Comparison of ENCODE assay signal across 8 cellular contexts in genomic region chr12:56040963-56041578, GRCh38. TPM values are rescaled to one million over a fixed set of nuclear protein-coding genes. Genes with fewer than 3 reads are reported as not detected.
DNase-seq lines count a peak whose midpoint lies in the region; ATAC-seq and TF ChIP-seq lines count a peak whose summit lies in the region.

No MANE protein-coding gene starts in this region.

- peaks cover 24 to 32% of the 10 kb centered on the region in 2 donors for H3K36me3 Mint-ChIP-seq in activated naive CD4-positive, alpha-beta T cell treated with anti-CD3 and anti-CD28 coated beads, Interleukin-2, amount 50 U/mL, for 72 hours

- H4K20me1 ChIP-seq in HCT116 (ENCODE audit: insufficient read depth): peaks cover 14% of the 10 kb centered on the region; the same call in 1 of the 2 replicates

- 86% methylated on average over 14 of the region's 14 CpGs for WGBS in thymus

- CTCF ChIA-PET in HCT116 (lab: Charles Lee): interaction anchor here (0.8 to 1.8 kb wide), 2 partner anchors 11 to 45 kb away, joined by 7 to 13 read pairs; partner anchors contain the start of gene SUOX

- peak overlapping the region; percentile 81 for H3K4me2 ChIP-seq in HCT116 (ENCODE audit: low read length)

- no peak overlapping the region for H2AFZ ChIP-seq in HCT116 (ENCODE audit: low read depth, low read length, poor library complexity, severe bottlenecking)

- H3K4me1 ChIP-seq in HCT116 (ENCODE audit: control insufficient read depth in 1 of 2, insufficient read depth in 2 of 2, low read length in 2 of 2): peaks cover 16 to 32% of the 10 kb centered on the region in 2 experiments
- peaks cover 8% of the 10 kb centered on the region for H3K4me1 ChIP-seq in thymus (ENCODE audit: control insufficient read depth, insufficient read depth, low read length)

- RAD21 ChIA-PET in HCT116 (lab: Charles Lee; ENCODE audit: low non-redundant PET in 1 of 2, low total read pairs in 2 of 2, uncharacterized antibody in 2 of 2, unreplicated experiment in 2 of 2): interaction anchor here in 1 of 2 experiments (1.6 kb wide), 1 partner anchor 45 kb away, joined by 3 read pairs; no protein-coding TSS in a partner anchor

- no peaks in the 10 kb centered on the region for H3K9me3 Mint-ChIP-seq in activated naive CD4-positive, alpha-beta T cell treated with anti-CD3 and anti-CD28 coated beads, Interleukin-2, amount 50 U/mL, for 72 hours

- peaks cover 14 to 31% of the 10 kb centered on the region in 2 experiments; a peak in 3 of 4 replicates for H3K36me3 ChIP-seq in HCT116 (ENCODE audit: control insufficient read depth in 1 of 2, insufficient read depth in 2 of 2, low read length in 2 of 2)
- H3K36me3 ChIP-seq in kidney epithelial cell (ENCODE audit: control insufficient read depth, insufficient read depth, low read length): peaks cover 2% of the 10 kb centered on the region
- peaks cover 22% of the 10 kb centered on the region for H3K36me3 ChIP-seq in thymus (ENCODE audit: control insufficient read depth, insufficient read depth)

- no peak for TF ChIP-seq CTCF in AG09309 (IDR thresholded peaks at IDR 0.05; ENCODE audit: control insufficient read depth, insufficient read depth, low read depth, low read length, missing control alignments)
- no peak for TF ChIP-seq CTCF in HCT116 (IDR thresholded peaks at IDR 0.05 in 2 of 3, conservative IDR thresholded peaks at IDR 0.05 in 1 of 3; ENCODE audit: borderline replicate concordance in 1 of 3, insufficient read depth in 1 of 3, low read depth in 2 of 3, low read length in 2 of 3)
- TF ChIP-seq CTCF in kidney epithelial cell (IDR thresholded peaks at IDR 0.05; ENCODE audit: insufficient read depth, low read length, poor library complexity, severe bottlenecking): no peak

- POLR2A ChIA-PET in HCT116 (lab: Charles Lee): interaction anchor here (0.8 to 1.5 kb wide), 2 partner anchors 45 to 67 kb away, joined by 3 to 4 read pairs; partner anchors contain the start of gene RAB5B

- H3K27me3 ChIP-seq in HCT116 (ENCODE audit: insufficient read depth, low read length) (no peaks in the 10 kb centered on the region), kidney epithelial cell (ENCODE audit: control insufficient read depth, insufficient read depth, low read length) (no peaks in the 10 kb centered on the region), thymus (ENCODE audit: control insufficient read depth, insufficient read depth) (no peaks in the 10 kb centered on the region)

- H3K9ac ChIP-seq in HCT116 (ENCODE audit: low read length): peak overlapping the region; percentile 57

- peak; percentile 59 for ATAC-seq in HCT116
- ATAC-seq in activated naive CD4-positive, alpha-beta T cell treated with anti-CD3 and anti-CD28 coated beads, Interleukin-2, amount 50 U/mL, for 72 hours: peak in 1 of 2 donors; percentile 1

- H3K9me3 ChIP-seq in HCT116 (ENCODE audit: control insufficient read depth in 1 of 2, insufficient read depth in 1 of 2, low read depth in 1 of 2, low read length in 2 of 2): no peaks in the 10 kb centered on the region
- H3K9me3 ChIP-seq in thymus (ENCODE audit: control insufficient read depth): no peaks in the 10 kb centered on the region

- TF ChIP-seq RAD21 in HCT116 (IDR thresholded peaks at IDR 0.05; ENCODE audit: low read depth): no peak

- TSS peak; percentile 92 for BruUV-seq in HCT116 (replicated peaks; lab: Mats Ljungman, UMichigan)

- H3K4me3 ChIP-seq in AG09309 (ENCODE audit: control insufficient read depth, low read depth, low read length): peak overlapping the region; percentile 30
- peak overlapping the region; percentile 50 to 99 for H3K4me3 ChIP-seq in HCT116 (replicated peaks in 1 of 2; ENCODE audit: low read depth in 1 of 2, low read length in 2 of 2)
- peak overlapping the region; percentile 28 for H3K4me3 ChIP-seq in kidney epithelial cell (ENCODE audit: low read depth, low read length)
- peak overlapping the region; percentile 92 for H3K4me3 ChIP-seq in thymus (ENCODE audit: low read length)

- intact Hi-C loops in HCT116 (cut with micrococcal nuclease): loop anchor here (1.0 to 5.0 kb wide), 4 partner anchors 45 to 302 kb away; partner anchors contain the start of genes DGKA and SARNP

- H3K9me2 ChIP-seq in HCT116 (ENCODE audit: insufficient read depth): no peaks in the 10 kb centered on the region

- TF ChIP-seq POLR2A in HCT116 (IDR thresholded peaks at IDR 0.05; ENCODE audit: borderline replicate concordance, extremely low read depth, insufficient read depth, insufficient read length): peak; percentile 23

- DNase-seq in AG09309 (ENCODE audit: low read depth): no peak
- DNase-seq in HCT116 (ENCODE audit: low read depth, low spot score): no peak
- no peak for DNase-seq in activated naive CD4-positive, alpha-beta T cell treated with anti-CD3 and anti-CD28 coated beads, Interleukin-2, amount 50 U/mL, for 72 hours (ENCODE audit: low spot score in 2 of 2)
- DNase-seq in kidney epithelial cell (ENCODE audit: low read depth): no peak
- DNase-seq in GM19238 (ENCODE audit: insufficient read length, low spot score): no peak
- no peak for DNase-seq in A172 (ENCODE audit: low spot score)
- DNase-seq in NCI-H1930 (lab: John Stamatoyannopoulos, UW): no peak

- peaks cover 23% of the 10 kb centered on the region for H3K79me2 ChIP-seq in HCT116 (ENCODE audit: insufficient read depth, low read length)

- H3K27ac ChIP-seq in HCT116 (ENCODE audit: low read depth, low read length) (peak overlapping the region; percentile 90), thymus (ENCODE audit: low read depth) (peak overlapping the region; percentile 80)

- H3K27ac Mint-ChIP-seq in activated naive CD4-positive, alpha-beta T cell treated with anti-CD3 and anti-CD28 coated beads, Interleukin-2, amount 50 U/mL, for 72 hours: peak overlapping the region; percentile 95

TF ChIP-seq in HCT116, 20 proteins besides CTCF, POLR2A, EP300 and RAD21:
- TF ChIP-seq YY1 (IDR thresholded peaks at IDR 0.05; ENCODE audit: extremely low read depth, insufficient replicate concordance, low read depth, low read length) (peak; percentile 46), SP1 (IDR thresholded peaks at IDR 0.05; ENCODE audit: low read depth) (no peak), POLR2AphosphoS5 (IDR thresholded peaks at IDR 0.05; ENCODE audit: low read depth, low read length) (peak; percentile 66; the same call in 1 of the 2 replicates), FOSL1 (IDR thresholded peaks at IDR 0.05; ENCODE audit: low read depth) (no peak), ZFX (IDR thresholded peaks at IDR 0.05) (no peak)
TF ChIP-seq in HCT116: peak in this region for 2.

RNA-seq across cellular contexts. Expression of gene RPS26, which starts 0.6 kb away (rescaled TPM):
- total RNA-seq in HCT116 (2021; ENCODE audit: unreplicated experiment): 70.2 TPM
- polyA plus RNA-seq in HCT116 (2012): 1,152 and 1,325 TPM in 2 replicates
- 10 to 100 TPM; 47.4 to 49.0 TPM for total RNA-seq in activated naive CD4-positive, alpha-beta T cell treated with anti-CD3 and anti-CD28 coated beads, Interleukin-2, amount 50 U/mL, for 72 hours
- 1,382 and 1,633 TPM in 2 replicates for total RNA-seq in kidney epithelial cell
- polyA plus RNA-seq in thymus: 2,654 TPM
- total RNA-seq in A172 (2014; rRNA removed; shearing (Covaris generic)): 358 and 1,165 TPM in 2 replicates

RNA-seq across cellular contexts. Expression of gene IKZF4, which starts 20.2 kb away (rescaled TPM):
- total RNA-seq in HCT116 (2021; ENCODE audit: unreplicated experiment) (8.5 TPM), kidney epithelial cell (5.7 and 5.8 TPM in 2 replicates)
- polyA plus RNA-seq in HCT116 (2012): 3.2 and 4.8 TPM in 2 replicates
- 10 to 100 TPM; 17.0 to 19.5 TPM for total RNA-seq in activated naive CD4-positive, alpha-beta T cell treated with anti-CD3 and anti-CD28 coated beads, Interleukin-2, amount 50 U/mL, for 72 hours
- polyA plus RNA-seq in thymus: 2.7 TPM
- 1.4 and 2.4 TPM in 2 replicates for total RNA-seq in A172 (2014; rRNA removed; shearing (Covaris generic))

RNA-seq across cellular contexts. Expression of gene ERBB3, which starts 38.9 kb away (rescaled TPM):
- total RNA-seq in HCT116 (2021; ENCODE audit: unreplicated experiment) (39.7 TPM), kidney epithelial cell (12.3 and 17.3 TPM in 2 replicates)
- polyA plus RNA-seq in HCT116 (2012): 31.7 and 32.9 TPM in 2 replicates
- under 1 TPM; 0.25 to 0.34 TPM for total RNA-seq in activated naive CD4-positive, alpha-beta T cell treated with anti-CD3 and anti-CD28 coated beads, Interleukin-2, amount 50 U/mL, for 72 hours
- 4.3 TPM for polyA plus RNA-seq in thymus
- 0.64 and 2.4 TPM in 2 replicates for total RNA-seq in A172 (2014; rRNA removed; shearing (Covaris generic))

RNA-seq across cellular contexts. Expression of gene SUOX, which starts 44.0 kb away (rescaled TPM):
- total RNA-seq in HCT116 (2021; ENCODE audit: unreplicated experiment) (18.0 TPM), kidney epithelial cell (12.0 and 18.0 TPM in 2 replicates)
- 12.4 and 13.3 TPM in 2 replicates for polyA plus RNA-seq in HCT116 (2012)
- 10 to 100 TPM in 1 of 2 donors, 1 to 10 TPM in 1; 5.7 to 15.5 TPM for total RNA-seq in activated naive CD4-positive, alpha-beta T cell treated with anti-CD3 and anti-CD28 coated beads, Interleukin-2, amount 50 U/mL, for 72 hours
- 11.6 TPM for polyA plus RNA-seq in thymus
- 8.9 and 14.4 TPM in 2 replicates for total RNA-seq in A172 (2014; rRNA removed; shearing (Covaris generic))

Comparison
In these comparisons a context has a peak if more than half of its experiments do, and no peak if none do; other contexts are left out.
1. H3K4me3 ChIP-seq: peak in every context shown above with its lines; median percentile 92 in thymus; 74 in HCT116; 30 in AG09309; 28 in kidney epithelial cell.